Comparison of ENCODE assay signal across 7 cellular contexts in the genomic region with DNA sequence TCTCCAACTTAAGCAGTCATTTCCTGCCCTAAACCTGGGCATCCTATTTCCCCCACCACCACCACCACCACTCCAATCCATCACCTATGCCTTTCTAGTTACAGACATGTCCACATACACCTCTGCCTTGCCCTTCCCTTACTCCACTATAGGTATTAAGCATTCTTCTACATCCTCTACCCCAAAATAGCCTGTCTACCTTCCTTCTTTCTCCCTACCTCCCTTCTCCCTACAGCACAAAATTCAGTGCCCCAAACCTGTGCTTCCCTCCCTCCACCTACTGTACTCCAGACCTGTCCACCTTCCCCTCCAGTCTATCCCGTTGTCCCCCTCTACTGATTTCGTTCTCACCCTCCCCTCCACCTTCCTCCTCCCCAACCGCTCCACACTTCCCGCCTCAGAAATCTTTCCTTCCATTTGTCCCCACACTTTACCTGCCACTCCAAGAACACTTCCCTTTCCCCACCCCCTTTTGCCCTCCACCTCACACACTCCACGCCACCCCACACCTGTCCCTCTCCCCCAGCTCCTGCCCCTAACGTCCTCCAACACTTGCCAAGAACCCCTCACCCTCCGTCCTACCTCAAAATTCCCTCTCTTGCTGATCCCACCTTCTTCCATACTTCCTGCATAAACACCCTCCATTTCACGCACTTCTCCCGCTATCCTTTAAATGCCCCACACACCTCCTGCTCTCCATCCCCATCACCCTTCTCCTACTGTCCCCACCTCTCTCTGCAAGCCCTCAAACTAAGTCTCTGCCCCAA. TPM values are rescaled to one million over a fixed set of nuclear protein-coding genes. Genes with fewer than 3 reads are reported as not detected.
A peak's percentile ranks its signal among the peaks of the same experiment; 100 is the strongest.
DNase-seq lines count a peak whose midpoint lies in the region; ATAC-seq, FAIRE-seq and TF ChIP-seq lines count a peak whose summit lies in the region.

No MANE protein-coding gene starts in this region.

- H3K9me3 Mint-ChIP-seq in GM23338, result no peaks in the 10 kb centered on the region; the same call in 2 of the 3 replicates

- DNase-seq in GM23338 (ENCODE audit: low spot score) (no peak), OCI-LY7 (ENCODE audit: low spot score) (no peak), psoas muscle (no peak), urothelium cell line (ENCODE audit: low spot score) (no peak), NAMALWA (ENCODE audit: low spot score) (no peak), retina (no peak)

- peak overlapping the region; percentile 84 for H3K4me3 Mint-ChIP-seq in GM23338

- no TSS peak for BruUV-seq in OCI-LY7 (replicated peaks; lab: Mats Ljungman, UMichigan)

- FAIRE-seq in urothelium cell line (lab: Jason Lieb, UNC), result no peak

- CTCF ChIA-PET in OCI-LY7 (lab: Charles Lee; ENCODE audit: unreplicated experiment), result no interaction called here

- intact Hi-C loops in OCI-LY7 (cut with micrococcal nuclease; ENCODE audit: unreplicated experiment), result no loop called here
- intact Hi-C loops in psoas muscle (cut with DNase I), result no loop called here

- H3K36me3 Mint-ChIP-seq in GM23338 (ENCODE audit: low read depth), result no peaks in the 10 kb centered on the region; the same call in 2 of the 3 replicates

- POLR2A ChIA-PET in OCI-LY7 (lab: Charles Lee), result interaction anchor here (0.6 to 1.4 kb wide), 6 partner anchors 14 to 366 kb away, joined by 3 to 6 read pairs (median 4); no protein-coding TSS in a partner anchor

- H3K4me1 ChIP-seq in GM23338 (ENCODE audit: insufficient read depth), result peaks cover 49% of the 10 kb centered on the region
- H3K4me1 ChIP-seq in OCI-LY7 (ENCODE audit: insufficient read depth, low read length, poor library complexity, severe bottlenecking), result peaks cover 67% of the 10 kb centered on the region
- peaks cover 0 to 11% of the 10 kb centered on the region in 2 donors for H3K4me1 ChIP-seq in esophagus (ENCODE audit: control insufficient read depth in 2 of 2, insufficient read depth in 2 of 2, low read length in 1 of 2)
- no peaks in the 10 kb centered on the region for H3K4me1 ChIP-seq in psoas muscle

- peaks cover 12% of the 10 kb centered on the region; the same call in 1 of the 2 replicates for H3F3A ChIP-seq in GM23338 (replicated peaks; ENCODE audit: low read depth)

- ATAC-seq in GM23338, result no peak
- no peak for ATAC-seq in psoas muscle

- no peaks in the 10 kb centered on the region for H3K9me2 ChIP-seq in GM23338 (ENCODE audit: insufficient read depth)
- H3K9me2 ChIP-seq in OCI-LY7 (ENCODE audit: insufficient read depth, low read length), result no peaks in the 10 kb centered on the region

- H3K36me3 ChIP-seq in GM23338 (ENCODE audit: insufficient read depth) (no peaks in the 10 kb centered on the region), OCI-LY7 (ENCODE audit: insufficient read depth, low read length) (0 out of 2 replicates have a peak, but pooled peaks cover 10% of the 10 kb centered on the region), esophagus (ENCODE audit: control insufficient read depth in 2 of 2, insufficient read depth in 2 of 2, low read length in 1 of 2) (no peaks in the 10 kb centered on the region), psoas muscle (ENCODE audit: insufficient read depth in 1 of 2, low read depth in 1 of 2) (no peaks in the 10 kb centered on the region)

- no peak overlapping the region for H3K27ac Mint-ChIP-seq in GM23338

- peaks cover 14% of the 10 kb centered on the region for H3K27me3 Mint-ChIP-seq in GM23338 (ENCODE audit: insufficient read depth, low read depth, poor library complexity)

- TF ChIP-seq CTCF in GM23338 (conservative IDR thresholded peaks at IDR 0.05; ENCODE audit: low read depth in 2 of 2) (no peak), OCI-LY7 (conservative IDR thresholded peaks at IDR 0.05; ENCODE audit: low read length) (no peak), psoas muscle (IDR thresholded peaks at IDR 0.05) (no peak)

- WGBS in esophagus, 2 donors, result 64 to 66% methylated on average over 9 of the region's 9 CpGs
- 81 to 85% (median 81%) methylated on average over 9 of the region's 9 CpGs for WGBS in psoas muscle, 3 donors

- H3K79me2 ChIP-seq in GM23338 (replicated peaks; ENCODE audit: insufficient read depth) (peaks cover 62% of the 10 kb centered on the region), OCI-LY7 (ENCODE audit: insufficient read depth, low read depth, low read length) (peaks cover 62% of the 10 kb centered on the region)

- H3K4me3 ChIP-seq in GM23338 (peak overlapping the region; percentile 79), OCI-LY7 (ENCODE audit: low read depth, low read length, poor library complexity, severe bottlenecking) (peak overlapping the region; percentile 98), esophagus (ENCODE audit: low read depth in 1 of 2, low read length in 2 of 2) (peak overlapping the region; percentile 95), psoas muscle (peak overlapping the region; percentile 90)

- H4K20me1 ChIP-seq in GM23338 (replicated peaks; ENCODE audit: insufficient read depth) (peaks cover 40% of the 10 kb centered on the region), OCI-LY7 (ENCODE audit: insufficient read depth, low read length) (peaks cover 39% of the 10 kb centered on the region)

- no peak overlapping the region for H3K27ac ChIP-seq in GM23338 (ENCODE audit: low read depth)
- no peak overlapping the region for H3K27ac ChIP-seq in OCI-LY7 (ENCODE audit: low read depth, low read length, poor library complexity, severe bottlenecking)
- H3K27ac ChIP-seq in esophagus (ENCODE audit: low read depth in 2 of 2, low read length in 1 of 2), result no peak overlapping the region
- no peak overlapping the region for H3K27ac ChIP-seq in psoas muscle

- H3K4me1 Mint-ChIP-seq in GM23338, result peaks cover 54% of the 10 kb centered on the region

- peak overlapping the region; percentile 90 for H3K4me2 ChIP-seq in GM23338
- peak overlapping the region; percentile 78 for H3K4me2 ChIP-seq in OCI-LY7 (ENCODE audit: low read length)

- H3K9me3 ChIP-seq in OCI-LY7 (ENCODE audit: low read length) (no peaks in the 10 kb centered on the region), esophagus (ENCODE audit: control insufficient read depth in 2 of 2, insufficient read depth in 1 of 2, low read depth in 1 of 2, low read length in 1 of 2) (no peaks in the 10 kb centered on the region), psoas muscle (no peaks in the 10 kb centered on the region)

- H3K27me3 ChIP-seq in GM23338 (ENCODE audit: insufficient read depth) (no peaks in the 10 kb centered on the region), esophagus (ENCODE audit: control insufficient read depth in 1 of 2, insufficient read depth in 2 of 2, low read length in 2 of 2) (no peaks in the 10 kb centered on the region), psoas muscle (ENCODE audit: insufficient read depth in 3 of 3, low read length in 2 of 3) (no peaks in the 10 kb centered on the region)

- H2AFZ ChIP-seq in GM23338, result no peak overlapping the region
- H2AFZ ChIP-seq in OCI-LY7 (ENCODE audit: low read length), result no peak overlapping the region

TF ChIP-seq in GM23338, 12 proteins besides CTCF, POLR2A, EP300 and RAD21:
- TF ChIP-seq ZNF331 (CRISPR knock-in tag; IDR thresholded peaks at IDR 0.05; ENCODE audit: low read depth) (no peak), POLR2AphosphoS5 (IDR thresholded peaks at IDR 0.05; ENCODE audit: low read depth) (no peak), NANOG (IDR thresholded peaks at IDR 0.05; ENCODE audit: borderline replicate concordance) (no peak)
- TF ChIP-seq, protein P1, sequence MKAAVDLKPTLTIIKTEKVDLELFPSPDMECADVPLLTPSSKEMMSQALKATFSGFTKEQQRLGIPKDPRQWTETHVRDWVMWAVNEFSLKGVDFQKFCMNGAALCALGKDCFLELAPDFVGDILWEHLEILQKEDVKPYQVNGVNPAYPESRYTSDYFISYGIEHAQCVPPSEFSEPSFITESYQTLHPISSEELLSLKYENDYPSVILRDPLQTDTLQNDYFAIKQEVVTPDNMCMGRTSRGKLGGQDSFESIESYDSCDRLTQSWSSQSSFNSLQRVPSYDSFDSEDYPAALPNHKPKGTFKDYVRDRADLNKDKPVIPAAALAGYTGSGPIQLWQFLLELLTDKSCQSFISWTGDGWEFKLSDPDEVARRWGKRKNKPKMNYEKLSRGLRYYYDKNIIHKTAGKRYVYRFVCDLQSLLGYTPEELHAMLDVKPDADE (IDR thresholded peaks at IDR 0.05), result no peak

RNA-seq across cellular contexts. Expression of a gene that starts 1.5 kb away (rescaled TPM):
- total RNA-seq in GM23338 (2014; rRNA removed; shearing (Covaris generic)), result 113 and 116 TPM in 2 replicates
- 80.5 and 89.0 TPM in 2 replicates for polyA plus RNA-seq in GM23338 (2016; fragmentation: Nextera tagmentation; extraction: Ambion mirVana)
- 82.8 and 96.0 TPM in 2 replicates for total RNA-seq in OCI-LY7 (2014; rRNA removed; shearing (Covaris generic))
- total RNA-seq in OCI-LY7 (2022), result 179 and 184 TPM in 2 replicates
- polyA plus RNA-seq in esophagus, result 10 to 100 TPM; 16.9 to 26.9 TPM
- 1 to 10 TPM; 6.2 to 8.5 (median 7.1) TPM for total RNA-seq in psoas muscle
- 1 to 10 TPM; 3.8 to 5.6 (median 4.8) TPM for polyA plus RNA-seq in psoas muscle

Comparison
In these comparisons a context has a peak if more than half of its experiments do, and no peak if none do; other contexts are left out.
1. RNA of a gene that starts 1.5 kb away (total RNA-seq): 82.8 to 184 TPM in OCI-LY7 and 113 to 116 TPM in GM23338; 6.2 to 8.5 TPM in psoas muscle; every median in the first group is over 4 times any median in the second.
2. Peak in every context shown above with its lines, with median percentiles within 50 percentile points of each other: H3K4me3 ChIP-seq.